Comparison of ENCODE assay signal across 11 cellular contexts in the genomic region with DNA sequence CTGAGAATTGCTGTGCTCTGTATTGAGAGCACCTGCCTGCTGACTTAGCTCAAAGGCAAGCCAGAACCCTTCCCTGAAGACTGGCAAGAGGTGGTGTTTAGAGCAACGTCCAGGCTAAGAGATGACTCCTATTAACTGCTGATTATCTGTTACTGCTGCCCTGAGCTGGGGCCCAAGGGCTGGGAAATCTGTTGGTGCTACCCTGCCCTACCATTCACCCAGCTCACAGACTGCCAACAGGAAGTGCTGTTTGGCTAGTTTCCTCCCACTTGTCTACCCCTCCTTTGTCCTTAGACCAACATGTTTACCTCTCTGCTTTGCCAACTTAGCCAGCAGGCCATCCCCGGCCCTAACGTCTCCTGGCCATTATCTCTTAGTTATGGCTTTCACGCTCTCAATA. TPM values are rescaled to one million over a fixed set of nuclear protein-coding genes. Genes with fewer than 3 reads are reported as not detected.
DNase-seq lines count a peak whose midpoint lies in the region; ATAC-seq, FAIRE-seq and TF ChIP-seq lines count a peak whose summit lies in the region.
"Had no signal": no experiment of that assay in that cellular context is flagged by ENCODE, and none has a peak within 500 bp of the region (broad histone marks: within the 10 kb centered on the region; RNA-seq: fewer than 3 reads in every experiment).

No MANE protein-coding gene starts in this region.

- 44 to 51% methylated on average over 4 of the region's 4 CpGs for WGBS in pancreas, 2 donors

- TF ChIP-seq CTCF in pancreas (IDR thresholded peaks at IDR 0.05), result no peak
- TF ChIP-seq CTCF in colonic mucosa (IDR thresholded peaks at IDR 0.05), result no peak

- no peaks in the 10 kb centered on the region for H3K9me3 Mint-ChIP-seq in activated CD4-positive, alpha-beta T cell treated with anti-CD3 and anti-CD28 coated beads for 36 hours (ENCODE audit: low read depth)

- peak overlapping the region; percentile 2 for H3K27ac Mint-ChIP-seq in activated CD4-positive, alpha-beta T cell treated with anti-CD3 and anti-CD28 coated beads for 36 hours

- peaks cover 48% of the 10 kb centered on the region for H3K36me3 Mint-ChIP-seq in activated CD4-positive, alpha-beta T cell treated with anti-CD3 and anti-CD28 coated beads for 36 hours (ENCODE audit: low read depth)

- no peak for DNase-seq in activated CD4-positive, alpha-beta T cell treated with anti-CD3 and anti-CD28 coated beads for 36 hours
- DNase-seq in activated CD4-positive, alpha-beta T cell treated with anti-CD3 and anti-CD28 coated beads for 48 hours, result no peak
- peak; percentile 47 for DNase-seq in NCI-H69 (lab: John Stamatoyannopoulos, UW)
- DNase-seq in cerebellum (ENCODE audit: low spot score), result peak; percentile 30
- DNase-seq in pancreas, result peak in 1 of 6 donors; percentile 22
- no peak for DNase-seq in colonic mucosa
- DNase-seq: effector CD8-positive, alpha-beta T cell; NCI-H1417; substantia nigra had no signal

- H3K27me3 ChIP-seq in pancreas, result no peaks in the 10 kb centered on the region
- H3K27me3 ChIP-seq in colonic mucosa, result no peaks in the 10 kb centered on the region

- peak overlapping the region in 1 of 2 donors; percentile 48 for H3K9ac ChIP-seq in colonic mucosa (ENCODE audit: low read depth in 2 of 2, low read length in 2 of 2)

- peaks cover 0 to 43% (median 15%) of the 10 kb centered on the region in 3 donors for H3K36me3 ChIP-seq in pancreas
- H3K36me3 ChIP-seq in colonic mucosa, result peaks cover 12% of the 10 kb centered on the region

- ATAC-seq in activated CD4-positive, alpha-beta T cell treated with anti-CD3 and anti-CD28 coated beads for 36 hours, result no peak
- ATAC-seq in pancreas (peak in 3 of 4 donors; percentile 14 to 40 (median 35)), GM19324 (IDR thresholded peaks at IDR 0.05; ENCODE audit: low FRiP score, unreplicated experiment) (no peak), GM19351 (IDR thresholded peaks at IDR 0.05; ENCODE audit: unreplicated experiment) (no peak)

- H3K27me3 Mint-ChIP-seq in activated CD4-positive, alpha-beta T cell treated with anti-CD3 and anti-CD28 coated beads for 36 hours, result no peaks in the 10 kb centered on the region

- H3K4me1 ChIP-seq in pancreas (peaks cover 13 to 27% (median 15%) of the 10 kb centered on the region in 3 donors), colonic mucosa (peaks cover 19% of the 10 kb centered on the region)

- intact Hi-C loops in activated CD4-positive, alpha-beta T cell treated with anti-CD3 and anti-CD28 coated beads for 36 hours (cut with DNase I, micrococcal nuclease), result no loop called here
- intact Hi-C loops in pancreas (cut with DNase I) (loop anchor here in 1 of 3 donors (10.0 kb wide), 1 partner anchor 162 kb away; a partner anchor contains a TSS), colonic mucosa (cut with DNase I) (no loop called here)

- FAIRE-seq in pancreas (lab: Jason Lieb, UNC), result no peak

- peak overlapping the region in 1 of 4 donors; percentile 34 for H3K27ac ChIP-seq in pancreas
- no peak overlapping the region for H3K27ac ChIP-seq in colonic mucosa

- H3K9me3 ChIP-seq in pancreas (no peaks in the 10 kb centered on the region), colonic mucosa (no peaks in the 10 kb centered on the region)

- CTCF ChIA-PET in activated CD4-positive, alpha-beta T cell treated with anti-CD3 and anti-CD28 coated beads for 36 hours (lab: Charles Lee), result interaction anchor here (2.2 to 7.1 kb wide), 2 partner anchors 13 to 183 kb away, joined by 10 to 46 read pairs; no protein-coding TSS in a partner anchor

- H3K4me3 ChIP-seq in pancreas, result no peak overlapping the region
- no peak overlapping the region for H3K4me3 ChIP-seq in colonic mucosa

- H3K4me3 Mint-ChIP-seq in activated CD4-positive, alpha-beta T cell treated with anti-CD3 and anti-CD28 coated beads for 36 hours, result no peak overlapping the region

- POLR2A ChIA-PET in activated CD4-positive, alpha-beta T cell treated with anti-CD3 and anti-CD28 coated beads for 36 hours (lab: Charles Lee), result interaction anchor here (0.6 kb wide), 1 partner anchor 24 kb away, joined by 4 read pairs; no protein-coding TSS in a partner anchor

- peaks cover 46% of the 10 kb centered on the region for H3K4me1 Mint-ChIP-seq in activated CD4-positive, alpha-beta T cell treated with anti-CD3 and anti-CD28 coated beads for 36 hours

RNA-seq across cellular contexts. Expression of a gene that starts 6.9 kb away (rescaled TPM):
- total RNA-seq in activated CD4-positive, alpha-beta T cell treated with anti-CD3 and anti-CD28 coated beads for 36 hours, result 10 to 100 TPM; 10.9 to 21.0 TPM
- total RNA-seq in cerebellum (9.5 TPM), pancreas (10 to 100 TPM; 34.5 to 43.1 (median 37.7) TPM), colonic mucosa (10 to 100 TPM; 32.9 to 39.5 TPM)
- 100 to 1,000 TPM; 125 to 160 TPM for polyA plus RNA-seq in pancreas

RNA-seq across cellular contexts. Expression of a gene that starts 7.0 kb away (rescaled TPM):
- 100 to 1,000 TPM; 266 to 362 TPM for total RNA-seq in activated CD4-positive, alpha-beta T cell treated with anti-CD3 and anti-CD28 coated beads for 36 hours
- total RNA-seq in cerebellum (27.2 TPM), pancreas (100 to 1,000 TPM in 4 of 6 donors, 10 to 100 TPM in 2; 77.8 to 153 (median 127) TPM), colonic mucosa (100 to 1,000 TPM; 245 to 396 TPM)
- 100 to 1,000 TPM in 1 of 2 donors, 10 to 100 TPM in 1; 98.6 to 134 TPM for polyA plus RNA-seq in pancreas

RNA-seq across cellular contexts. Expression of a gene that starts 15.1 kb away (rescaled TPM):
- 10 to 100 TPM; 21.3 to 27.2 TPM for total RNA-seq in activated CD4-positive, alpha-beta T cell treated with anti-CD3 and anti-CD28 coated beads for 36 hours
- total RNA-seq in cerebellum (8.6 TPM), pancreas (1 to 10 TPM; 3.0 to 7.1 (median 5.4) TPM), colonic mucosa (10 to 100 TPM in 1 of 2 donors, 1 to 10 TPM in 1; 9.3 to 36.4 TPM)
- 10 to 100 TPM; 34.2 to 55.0 TPM for polyA plus RNA-seq in pancreas

RNA-seq across cellular contexts. Expression of a gene that starts 54.9 kb away (rescaled TPM):
- total RNA-seq in activated CD4-positive, alpha-beta T cell treated with anti-CD3 and anti-CD28 coated beads for 36 hours, result 10 to 100 TPM; 74.5 to 92.1 TPM
- total RNA-seq in cerebellum, result 69.0 TPM
- 100 to 1,000 TPM in 2 of 6 donors, 10 to 100 TPM in 4; 71.1 to 128 (median 92.6) TPM for total RNA-seq in pancreas
- polyA plus RNA-seq in pancreas, result 100 to 1,000 TPM in 1 of 2 donors, 10 to 100 TPM in 1; 80.7 to 110 TPM
- 100 to 1,000 TPM; 137 to 185 TPM for total RNA-seq in colonic mucosa

Comparison
In these comparisons a context has a peak if more than half of its experiments do, and no peak if none do; other contexts are left out.
1. ATAC-seq: peak in pancreas (3 of 4); none in activated CD4-positive, alpha-beta T cell treated with anti-CD3 and anti-CD28 coated beads for 36 hours (single experiment), GM19324 (single experiment) and GM19351 (single experiment).
2. DNase-seq: peak in NCI-H69 (single experiment) and cerebellum (single experiment); none in activated CD4-positive, alpha-beta T cell treated with anti-CD3 and anti-CD28 coated beads for 36 hours (single experiment), activated CD4-positive, alpha-beta T cell treated with anti-CD3 and anti-CD28 coated beads for 48 hours (single experiment) and colonic mucosa (single experiment).